ENCODE assay signal across 8 cellular contexts in the genomic region with DNA sequence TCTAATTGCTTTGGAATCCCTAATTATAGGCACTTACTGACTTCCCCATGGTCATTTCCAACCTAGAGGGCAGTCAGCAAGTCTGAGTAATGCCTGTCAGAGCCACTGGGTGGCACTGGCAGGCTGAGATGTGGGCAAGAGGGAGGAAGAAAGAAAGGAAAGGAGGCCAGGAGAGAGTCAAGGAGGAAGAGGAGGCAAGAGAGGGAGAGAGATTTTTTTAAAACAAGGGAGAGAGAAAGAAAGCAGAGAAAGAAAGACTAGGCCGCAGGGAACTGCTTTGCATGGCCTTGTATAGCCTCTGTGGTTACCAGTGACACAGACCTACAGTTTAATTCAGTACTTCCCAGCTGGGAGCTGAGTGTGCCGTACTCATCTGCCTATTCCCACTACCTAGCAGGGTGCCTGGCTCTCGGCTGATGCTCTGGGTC.
DNase-seq lines count a peak whose midpoint lies in the region; ATAC-seq, FAIRE-seq and TF ChIP-seq lines count a peak whose summit lies in the region.

No MANE protein-coding gene starts in this region.

- peaks cover 24% of the 10 kb centered on the region for H3K27me3 ChIP-seq in foreskin keratinocyte
- no peaks in the 10 kb centered on the region for H3K27me3 ChIP-seq in osteoblast (ENCODE audit: insufficient read depth, low read length)

- H3K4me1 ChIP-seq in foreskin keratinocyte (no peaks in the 10 kb centered on the region), osteoblast (ENCODE audit: insufficient read depth, low read length) (peaks cover 11% of the 10 kb centered on the region)

- peak; percentile 93 for FAIRE-seq in GM18507 (lab: Jason Lieb, UNC)

- H3K4me3 ChIP-seq in osteoblast (ENCODE audit: insufficient read depth, low read length) = no peak overlapping the region

- no peaks in the 10 kb centered on the region for H4K20me1 ChIP-seq in osteoblast (ENCODE audit: insufficient read depth, low read length)

- H3K27ac ChIP-seq in foreskin keratinocyte (no peak overlapping the region), osteoblast (ENCODE audit: low read depth, low read length) (no peak overlapping the region)

- no peak overlapping the region for H3K4me2 ChIP-seq in osteoblast (ENCODE audit: insufficient read depth, low read length)

- H3K79me2 ChIP-seq in osteoblast (ENCODE audit: insufficient read depth, low read length) = no peaks in the 10 kb centered on the region

- TF ChIP-seq CTCF in foreskin keratinocyte (conservative IDR thresholded peaks at IDR 0.05) (peak; percentile 87), osteoblast (IDR thresholded peaks at IDR 0.05; ENCODE audit: extremely low read depth, low read depth, low read length) (peak; percentile 96)

- peak overlapping the region; percentile 17 for H2AFZ ChIP-seq in osteoblast (ENCODE audit: low read length)

- ATAC-seq in HG03039 (IDR thresholded peaks at IDR 0.05; ENCODE audit: unreplicated experiment) (peak; percentile 64), foreskin keratinocyte (peak; percentile 87)

- H3K36me3 ChIP-seq in osteoblast (ENCODE audit: insufficient read depth, low read length) = no peaks in the 10 kb centered on the region

- peak; percentile 58 for DNase-seq in AG08396 (ENCODE audit: low spot score)
- DNase-seq in GM18507 (ENCODE audit: extremely low spot score, insufficient read length, low read depth) = peak; percentile 18
- DNase-seq in OCI-M1 (lab: John Stamatoyannopoulos, UW) = peak; percentile 80
- peak; percentile 38 for DNase-seq in activated T-helper 9 cell treated with anti-CD3 and anti-CD28 coated beads, Interleukin-2, amount 50 U/mL, for 16 hours (ENCODE audit: low read depth)
- peak in 1 of 2 donors; percentile 37 for DNase-seq in foreskin keratinocyte
- DNase-seq in osteoblast (ENCODE audit: insufficient read length, low spot score, missing footprints) = no peak
- DNase-seq in DMS79 treated with DMSO at 0.1 percent for 48 hours (lab: John Stamatoyannopoulos, UW) = no peak

- no peaks in the 10 kb centered on the region for H3K9me3 ChIP-seq in osteoblast (ENCODE audit: low read depth, low read length)

Comparison
In these comparisons a context has a peak if more than half of its experiments do, and no peak if none do; other contexts are left out.
1. DNase-seq: peak in AG08396 (single experiment), GM18507 (single experiment), OCI-M1 (single experiment) and activated T-helper 9 cell treated with anti-CD3 and anti-CD28 coated beads, Interleukin-2, amount 50 U/mL, for 16 hours (single experiment); none in osteoblast (single experiment) and DMS79 treated with DMSO at 0.1 percent for 48 hours (single experiment).